Comparison of ENCODE assay signal across 1 cellular context in genomic region chr10:4780782-4781181, GRCh38.
A peak's percentile ranks its signal among the peaks of the same experiment; 100 is the strongest.
TF ChIP-seq lines count a peak whose summit lies in the region.

No MANE protein-coding gene starts in this region.

TF ChIP-seq in IMR-90, 13 proteins besides CTCF, POLR2A, EP300 and RAD21 (continued from another document):
- TF ChIP-seq, protein P1, sequence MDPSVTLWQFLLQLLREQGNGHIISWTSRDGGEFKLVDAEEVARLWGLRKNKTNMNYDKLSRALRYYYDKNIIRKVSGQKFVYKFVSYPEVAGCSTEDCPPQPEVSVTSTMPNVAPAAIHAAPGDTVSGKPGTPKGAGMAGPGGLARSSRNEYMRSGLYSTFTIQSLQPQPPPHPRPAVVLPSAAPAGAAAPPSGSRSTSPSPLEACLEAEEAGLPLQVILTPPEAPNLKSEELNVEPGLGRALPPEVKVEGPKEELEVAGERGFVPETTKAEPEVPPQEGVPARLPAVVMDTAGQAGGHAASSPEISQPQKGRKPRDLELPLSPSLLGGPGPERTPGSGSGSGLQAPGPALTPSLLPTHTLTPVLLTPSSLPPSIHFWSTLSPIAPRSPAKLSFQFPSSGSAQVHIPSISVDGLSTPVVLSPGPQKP (IDR thresholded peaks at IDR 0.05; ENCODE audit: borderline replicate concordance, low read depth, low read length) = no peak
- TF ChIP-seq BHLHE40 (IDR thresholded peaks at IDR 0.05; ENCODE audit: low read depth, low read length) (no peak), SMC3 (IDR thresholded peaks at IDR 0.05; ENCODE audit: low read depth, low read length) (no peak), FOS (IDR thresholded peaks at IDR 0.05; ENCODE audit: low read depth, low read length) (peak; percentile 64; the same call in 1 of the 2 replicates)
TF ChIP-seq in IMR-90: peak in this region for 2.
